13 cellular contexts compared by ENCODE assay signal in genomic region chr5:53032188-53032587, GRCh38. TPM values are rescaled to one million over a fixed set of nuclear protein-coding genes. Genes with fewer than 3 reads are reported as not detected.
A peak's percentile ranks its signal among the peaks of the same experiment; 100 is the strongest.
DNase-seq lines count a peak whose midpoint lies in the region; ATAC-seq and TF ChIP-seq lines count a peak whose summit lies in the region.
"Had no signal": no experiment of that assay in that cellular context is flagged by ENCODE, and none has a peak within 500 bp of the region (broad histone marks: within the 10 kb centered on the region; RNA-seq: fewer than 3 reads in every experiment).

No MANE protein-coding gene starts in this region.

- H3K79me2 ChIP-seq in HCT116 (ENCODE audit: insufficient read depth, low read length) (no peaks in the 10 kb centered on the region), parathyroid adenoma (no peaks in the 10 kb centered on the region)

- H3K36me3 Mint-ChIP-seq in T-helper 2 cell treated with Interferon-gamma antibody and Interleukin-4, amounts not matched to agents 5 μg/mL and 100 μg/mL, for 36 hours (ENCODE audit: low read depth), result peaks cover 23% of the 10 kb centered on the region
- no peaks in the 10 kb centered on the region for H3K36me3 Mint-ChIP-seq in activated naive CD8-positive, alpha-beta T cell treated with anti-CD3 and anti-CD28 coated beads, Interleukin-2, amount 50 U/mL, for 24 hours (ENCODE audit: low read depth)

- H3K4me1 ChIP-seq in HCT116 (ENCODE audit: control insufficient read depth in 1 of 2, insufficient read depth in 2 of 2, low read length in 2 of 2) (peaks cover 52 to 77% of the 10 kb centered on the region in 2 experiments), parathyroid adenoma (peaks cover 27% of the 10 kb centered on the region), BE2C (no peaks in the 10 kb centered on the region)

- TF ChIP-seq RAD21 in HCT116 (IDR thresholded peaks at IDR 0.05; ENCODE audit: low read depth), result no peak

- H3K9me3 ChIP-seq in HCT116 (ENCODE audit: control insufficient read depth in 1 of 2, insufficient read depth in 1 of 2, low read depth in 1 of 2, low read length in 2 of 2), result no peaks in the 10 kb centered on the region
- H3K9me3 ChIP-seq in parathyroid adenoma (ENCODE audit: control insufficient read depth, low read length), result no peaks in the 10 kb centered on the region
- no peaks in the 10 kb centered on the region for H3K9me3 ChIP-seq in BE2C

- H3K27ac ChIP-seq in HCT116 (ENCODE audit: low read depth, low read length), result peak overlapping the region; percentile 50; the same call in 1 of the 2 replicates
- H3K27ac ChIP-seq in parathyroid adenoma, result peak overlapping the region; percentile 73

- H3K27ac Mint-ChIP-seq in T-helper 2 cell treated with Interferon-gamma antibody and Interleukin-4, amounts not matched to agents 5 μg/mL and 100 μg/mL, for 36 hours, result no peak overlapping the region
- H3K27ac Mint-ChIP-seq in activated naive CD8-positive, alpha-beta T cell treated with anti-CD3 and anti-CD28 coated beads, Interleukin-2, amount 50 U/mL, for 24 hours, result peak overlapping the region; percentile 80

- H3K27me3 ChIP-seq in HCT116 (ENCODE audit: insufficient read depth, low read length) (no peaks in the 10 kb centered on the region), parathyroid adenoma (ENCODE audit: control insufficient read depth, insufficient read depth, low read length) (no peaks in the 10 kb centered on the region), BE2C (no peaks in the 10 kb centered on the region)

- intact Hi-C loops in HCT116 (cut with micrococcal nuclease), result no loop called here

- H3K4me3 Mint-ChIP-seq in T-helper 2 cell treated with Interferon-gamma antibody and Interleukin-4, amounts not matched to agents 5 μg/mL and 100 μg/mL, for 36 hours, result peak overlapping the region; percentile 18
- no peak overlapping the region for H3K4me3 Mint-ChIP-seq in activated naive CD8-positive, alpha-beta T cell treated with anti-CD3 and anti-CD28 coated beads, Interleukin-2, amount 50 U/mL, for 24 hours

- CTCF ChIA-PET in HCT116 (lab: Charles Lee), result interaction anchor here (0.7 to 1.0 kb wide), 2 partner anchors 78 to 84 kb away, joined by 3 read pairs; no protein-coding TSS in a partner anchor

- H3K4me2 ChIP-seq in HCT116 (ENCODE audit: low read length) (peak overlapping the region; percentile 40; the same call in 1 of the 2 replicates), parathyroid adenoma (ENCODE audit: low read length) (no peak overlapping the region)

- BruUV-seq in HCT116 (replicated peaks; lab: Mats Ljungman, UMichigan), result no TSS peak

- H3K4me3 ChIP-seq in HCT116 (replicated peaks in 1 of 2; ENCODE audit: low read depth in 1 of 2, low read length in 2 of 2) (no peak overlapping the region), parathyroid adenoma (ENCODE audit: low read depth, low read length) (no peak overlapping the region), BE2C (ENCODE audit: low read depth, low read length) (no peak overlapping the region)
- H3K4me3 ChIP-seq: lung, skin epidermis had no signal

- ATAC-seq in HCT116, result no peak
- no peak for ATAC-seq in activated naive CD8-positive, alpha-beta T cell treated with anti-CD3 and anti-CD28 coated beads, Interleukin-2, amount 50 U/mL, for 24 hours

- POLR2A ChIA-PET in HCT116 (lab: Charles Lee), result interaction anchor here (1.0 to 1.4 kb wide), 3 partner anchors 9 to 45 kb away, joined by 3 to 4 read pairs (median 3); partner anchors contain the start of gene ITGA2

- H3K9ac ChIP-seq in HCT116 (ENCODE audit: low read length) (no peak overlapping the region), parathyroid adenoma (no peak overlapping the region)

- no peaks in the 10 kb centered on the region for H4K20me1 ChIP-seq in HCT116 (ENCODE audit: insufficient read depth)

- H3K27me3 Mint-ChIP-seq in T-helper 2 cell treated with Interferon-gamma antibody and Interleukin-4, amounts not matched to agents 5 μg/mL and 100 μg/mL, for 36 hours (ENCODE audit: low read depth), result peaks cover 3% of the 10 kb centered on the region
- no peaks in the 10 kb centered on the region for H3K27me3 Mint-ChIP-seq in activated naive CD8-positive, alpha-beta T cell treated with anti-CD3 and anti-CD28 coated beads, Interleukin-2, amount 50 U/mL, for 24 hours

- no peak for TF ChIP-seq POLR2A in HCT116 (IDR thresholded peaks at IDR 0.05; ENCODE audit: borderline replicate concordance, extremely low read depth, insufficient read depth, insufficient read length)

- TF ChIP-seq CTCF in HCT116 (IDR thresholded peaks at IDR 0.05 in 2 of 3, conservative IDR thresholded peaks at IDR 0.05 in 1 of 3; ENCODE audit: borderline replicate concordance in 1 of 3, insufficient read depth in 1 of 3, low read depth in 2 of 3, low read length in 2 of 3), result no peak
- no peak for TF ChIP-seq CTCF in parathyroid adenoma (IDR thresholded peaks at IDR 0.05)
- no peak for TF ChIP-seq CTCF in BE2C (IDR thresholded peaks at IDR 0.05; ENCODE audit: low read depth, low read length)

- RAD21 ChIA-PET in HCT116 (lab: Charles Lee; ENCODE audit: low non-redundant PET in 1 of 2, low total read pairs in 2 of 2, uncharacterized antibody in 2 of 2, unreplicated experiment in 2 of 2), result no interaction called here

- H3K9me3 Mint-ChIP-seq in T-helper 2 cell treated with Interferon-gamma antibody and Interleukin-4, amounts not matched to agents 5 μg/mL and 100 μg/mL, for 36 hours, result no peaks in the 10 kb centered on the region
- no peaks in the 10 kb centered on the region for H3K9me3 Mint-ChIP-seq in activated naive CD8-positive, alpha-beta T cell treated with anti-CD3 and anti-CD28 coated beads, Interleukin-2, amount 50 U/mL, for 24 hours

- DNase-seq in T-helper 2 cell treated with Interferon-gamma antibody and Interleukin-4, amounts not matched to agents 5 μg/mL and 100 μg/mL, for 36 hours (ENCODE audit: low spot score), result no peak
- DNase-seq in T-helper 2 cell, result no peak
- DNase-seq in HCT116 (ENCODE audit: low read depth, low spot score), result no peak
- DNase-seq in activated naive CD8-positive, alpha-beta T cell treated with anti-CD3 and anti-CD28 coated beads, Interleukin-2, amount 50 U/mL, for 24 hours, result no peak
- no peak for DNase-seq in KG1 (lab: John Stamatoyannopoulos, UW)
- no peak for DNase-seq in BE2C
- DNase-seq in activated CD4-positive, CD25-positive, alpha-beta regulatory T cell (lab: John Stamatoyannopoulos, UW), result no peak
- DNase-seq: ACHN; activated CD8-positive, alpha-beta memory T cell treated with anti-CD3 and anti-CD28 coated beads, Interleukin-2, amount 50 U/mL, for 48 hours; NCI-H1436 treated with DMSO at 0.1 percent for 48 hours had no signal

- H3K9me2 ChIP-seq in HCT116 (ENCODE audit: insufficient read depth), result no peaks in the 10 kb centered on the region

- no peaks in the 10 kb centered on the region for H3K36me3 ChIP-seq in HCT116 (ENCODE audit: control insufficient read depth in 1 of 2, insufficient read depth in 2 of 2, low read length in 2 of 2)
- no peaks in the 10 kb centered on the region for H3K36me3 ChIP-seq in parathyroid adenoma (ENCODE audit: control insufficient read depth, insufficient read depth, low read length)
- H3K36me3 ChIP-seq in BE2C, result no peaks in the 10 kb centered on the region

- H3K4me1 Mint-ChIP-seq in T-helper 2 cell treated with Interferon-gamma antibody and Interleukin-4, amounts not matched to agents 5 μg/mL and 100 μg/mL, for 36 hours (ENCODE audit: low read depth), result peaks cover 56% of the 10 kb centered on the region
- H3K4me1 Mint-ChIP-seq in activated naive CD8-positive, alpha-beta T cell treated with anti-CD3 and anti-CD28 coated beads, Interleukin-2, amount 50 U/mL, for 24 hours, result peaks cover 45% of the 10 kb centered on the region

- H2AFZ ChIP-seq in HCT116 (ENCODE audit: low read depth, low read length, poor library complexity, severe bottlenecking) (no peak overlapping the region), parathyroid adenoma (no peak overlapping the region)

TF ChIP-seq in HCT116, 20 proteins besides CTCF, POLR2A, EP300 and RAD21:
- TF ChIP-seq YY1 (IDR thresholded peaks at IDR 0.05; ENCODE audit: extremely low read depth, insufficient replicate concordance, low read depth, low read length), result no peak
- TF ChIP-seq SP1 (IDR thresholded peaks at IDR 0.05; ENCODE audit: low read depth), result no peak
- no peak for TF ChIP-seq EGR1 (IDR thresholded peaks at IDR 0.05; ENCODE audit: low read depth)
- TF ChIP-seq ZNF274 (IDR thresholded peaks at IDR 0.05; ENCODE audit: low read depth, low read length), result no peak
- no peak for TF ChIP-seq MAX (IDR thresholded peaks at IDR 0.05)
- no peak for TF ChIP-seq EZH2phosphoT487 (IDR thresholded peaks at IDR 0.05; ENCODE audit: borderline replicate concordance)
- no peak for TF ChIP-seq FOSL1 (IDR thresholded peaks at IDR 0.05; ENCODE audit: low read depth)
- TF ChIP-seq JUND (IDR thresholded peaks at IDR 0.05), result no peak
- no peak for TF ChIP-seq ZFX (IDR thresholded peaks at IDR 0.05)
- no peak for TF ChIP-seq ATF3 (IDR thresholded peaks at IDR 0.05)
- no peak for TF ChIP-seq EZH2 (IDR thresholded peaks at IDR 0.05)
- no peak for TF ChIP-seq TCF7L2 (IDR thresholded peaks at IDR 0.05; ENCODE audit: borderline replicate concordance, extremely low read depth, insufficient read depth, insufficient read length)

RNA-seq across cellular contexts. Expression of gene ITGA2, which starts 43.0 kb away (rescaled TPM):
- total RNA-seq in HCT116 (2021; ENCODE audit: unreplicated experiment), result 36.6 TPM
- polyA plus RNA-seq in HCT116 (2012), result 7.4 and 10.8 TPM in 2 replicates
- polyA plus RNA-seq in BE2C (2012; ENCODE audit: insufficient read depth, insufficient read length, low read depth), result 0.09 TPM
